Comparison of ENCODE assay signal across 8 cellular contexts in the genomic region with DNA sequence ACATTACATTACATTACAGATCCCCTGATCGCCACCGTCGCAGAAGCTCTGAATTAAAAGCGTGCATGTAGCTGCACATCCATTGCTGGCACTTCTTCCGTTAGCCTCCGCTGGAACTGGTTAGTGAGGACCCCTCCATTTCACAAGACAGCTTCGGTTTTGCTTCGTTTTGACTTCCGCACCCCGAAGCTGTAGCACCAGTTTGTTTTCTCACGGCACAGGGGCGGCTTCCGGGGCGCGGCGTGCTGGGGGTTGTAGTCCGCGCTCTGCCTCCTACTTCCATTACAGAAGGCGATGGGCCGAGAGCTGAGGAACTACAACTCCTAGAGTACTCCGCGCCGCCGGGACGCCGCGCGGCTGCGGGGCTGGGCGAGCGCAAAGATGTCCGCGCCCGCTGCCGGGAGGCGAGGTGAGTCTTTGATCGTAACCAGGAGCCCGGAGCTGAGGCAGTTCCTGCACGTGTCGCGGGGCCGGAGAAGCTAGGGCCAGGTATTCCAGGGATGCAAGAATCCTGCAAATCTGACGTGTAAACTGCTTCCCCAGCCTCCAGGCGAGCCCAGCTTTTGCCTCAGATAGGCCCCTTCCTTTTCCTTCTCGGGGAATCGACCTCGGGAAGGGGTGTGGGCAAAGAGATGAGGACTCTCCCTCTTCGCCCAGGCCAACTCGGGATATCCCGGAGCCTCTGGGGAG. TPM values are rescaled to one million over a fixed set of nuclear protein-coding genes. Genes with fewer than 3 reads are reported as not detected.
A peak's percentile ranks its signal among the peaks of the same experiment; 100 is the strongest.
DNase-seq lines count a peak whose midpoint lies in the region; ATAC-seq and TF ChIP-seq lines count a peak whose summit lies in the region.

Gene PEX26, plus strand, starts transcription at position 352 of the 690 bp plus-strand sequence. CDS start 387 bp downstream, outside the sequence.

- DNase-seq in GM12864 (ENCODE audit: low read depth) (peak; percentile 92), NCI-H1436 (lab: John Stamatoyannopoulos, UW) (peak; percentile 91), T-cell (peak; percentile 88 to 98 (median 95)), cardiac septum (ENCODE audit: low spot score) (peak; percentile 97), pons (ENCODE audit: low spot score) (peak; percentile 94), type B pancreatic cell (ENCODE audit: extremely low spot score, unreplicated experiment) (peak; percentile 91)

- WGBS in adipose tissue, 3 donors, result 0 to 1% (median 1%) methylated on average over 48 to 50 of the region's 50 CpGs

- intact Hi-C loops in cardiac septum (cut with DNase I), result loop anchor here (2.0 to 5.0 kb wide), 4 partner anchors 55 to 335 kb away; partner anchors contain the start of gene MICAL3

- peak within 1 kb of the TSS; percentile 95 for H3K4me3 ChIP-seq in GM12864 (ENCODE audit: low read depth, low read length)

- H3K36me3 Mint-ChIP-seq in T-cell, result peaks cover 31% of the 10 kb centered on the region
- peaks cover 22% of the 10 kb centered on the region for H3K36me3 Mint-ChIP-seq in type B pancreatic cell

- no peaks in the 10 kb centered on the region for H3K27me3 Mint-ChIP-seq in T-cell
- no peaks in the 10 kb centered on the region for H3K27me3 Mint-ChIP-seq in type B pancreatic cell

- ATAC-seq in HG02678 (IDR thresholded peaks at IDR 0.05; ENCODE audit: unreplicated experiment), result peak; percentile 94
- peak; percentile 99 to 100 (median 100) for ATAC-seq in T-cell (replicated peaks in 1 of 4)

- H3K27ac Mint-ChIP-seq in T-cell (peak within 1 kb of the TSS; percentile 98 to 100), type B pancreatic cell (peak within 1 kb of the TSS; percentile 95)

- POLR2A ChIA-PET in T-cell (lab: Charles Lee), result interaction anchor here (0.6 to 1.3 kb wide), 6 partner anchors 13 to 818 kb away, joined by 3 to 9 read pairs (median 3); partner anchors contain the start of genes BID (in 1 of the 2) and USP18 (in 1 of the 2)

- H3K27ac ChIP-seq in adipose tissue (ENCODE audit: low read depth, low read length), result no peak within 1 kb of the TSS

- TF ChIP-seq CTCF in GM12864 (IDR thresholded peaks at IDR 0.05; ENCODE audit: low read depth, low read length, missing control alignments) (no peak), type B pancreatic cell (conservative IDR thresholded peaks at IDR 0.05) (no peak)

- H3K9me3 Mint-ChIP-seq in T-cell (no peaks in the 10 kb centered on the region), type B pancreatic cell (no peaks in the 10 kb centered on the region)

- CTCF ChIA-PET in T-cell (lab: Charles Lee), result interaction anchor here (0.5 to 2.8 kb wide), 8 partner anchors 14 to 337 kb away, joined by 3 to 19 read pairs (median 6); partner anchors contain the start of gene USP18 (in 1 of the 2)

- peak within 1 kb of the TSS; percentile 94 to 96 (median 95) for H3K4me3 Mint-ChIP-seq in T-cell
- peak within 1 kb of the TSS; percentile 98 for H3K4me3 Mint-ChIP-seq in type B pancreatic cell

- H3K4me1 Mint-ChIP-seq in T-cell (peaks cover 54 to 64% (median 55%) of the 10 kb centered on the region in 3 donors), type B pancreatic cell (ENCODE audit: unreplicated experiment) (peaks cover 22% of the 10 kb centered on the region)

RNA-seq across cellular contexts. Expression of gene PEX26, which starts in this region (rescaled TPM):
- total RNA-seq in T-cell (10 to 100 TPM; 30.2 to 42.7 (median 39.8) TPM), cardiac septum (24.9 TPM), type B pancreatic cell (ENCODE audit: low replicate concordance) (41.0 and 46.3 TPM in 2 replicates)
- 10 to 100 TPM in 2 of 3 donors, 1 to 10 TPM in 1; 8.1 to 19.9 (median 19.6) TPM for polyA plus RNA-seq in adipose tissue
